ENCODE assay signal across 7 cellular contexts in the genomic region with DNA sequence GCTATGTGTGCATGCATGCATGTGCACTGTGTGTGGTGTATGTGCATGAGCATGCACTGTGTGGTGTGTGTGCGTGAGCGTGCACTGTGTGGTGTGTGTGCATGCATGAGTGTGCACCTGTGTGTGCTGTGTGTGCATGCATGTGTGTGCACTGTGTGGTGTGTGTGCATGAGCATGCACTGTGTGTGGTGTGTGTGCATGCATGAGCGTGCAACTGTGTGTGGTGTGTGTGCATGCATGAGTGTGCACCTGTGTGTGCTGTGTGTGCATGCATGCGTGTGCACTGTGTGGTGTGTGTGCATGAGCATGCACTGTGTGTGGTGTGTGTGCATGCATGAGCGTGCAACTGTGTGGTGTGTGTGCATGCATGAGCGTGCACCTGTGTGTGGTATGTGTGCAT. TPM values are rescaled to one million over a fixed set of nuclear protein-coding genes. Genes with fewer than 3 reads are reported as not detected.
A peak's percentile ranks its signal among the peaks of the same experiment; 100 is the strongest.
DNase-seq lines count a peak whose midpoint lies in the region; ATAC-seq, FAIRE-seq and TF ChIP-seq lines count a peak whose summit lies in the region.
"Not testable (repeated sequence)": the region's sequence is repeated elsewhere in the genome, so short reads cannot be mapped to it uniquely, and the experiment has no call there.

No MANE protein-coding gene starts in this region.

- not testable (repeated sequence) for H3K27ac Mint-ChIP-seq in stimulated activated effector memory CD8-positive, alpha-beta T cell treated with anti-CD3 and anti-CD28 coated beads, Interleukin-12 subunit alpha, Interleukin-12 subunit beta, amount 100 ng/mL, for 72 hours

- H4K8ac ChIP-seq in H1 (ENCODE audit: extremely low read depth, insufficient read depth, low read length); mesenchymal stem cell (ENCODE audit: low read length): not testable (repeated sequence)
- peak overlapping the region; percentile 3 for H4K8ac ChIP-seq in neuronal stem cell (ENCODE audit: low read depth, low read length)

- not testable (repeated sequence) for H2BK15ac ChIP-seq in H1 (ENCODE audit: low read length); mesenchymal stem cell (ENCODE audit: low read depth, poor library complexity, severe bottlenecking); neuronal stem cell (ENCODE audit: low read length)

- not testable (repeated sequence) for H3K4ac ChIP-seq in H1 (replicated peaks; ENCODE audit: insufficient read length, low read depth, low read length); mesenchymal stem cell (ENCODE audit: low read depth in 1 of 2, low read length in 2 of 2); neuronal stem cell (ENCODE audit: low read length)

- H3K23ac ChIP-seq in H1 (ENCODE audit: insufficient read length); mesenchymal stem cell (ENCODE audit: low read length in 2 of 2): not testable (repeated sequence)
- H3K23ac ChIP-seq in neuronal stem cell (ENCODE audit: low read depth, low read length, poor library complexity) = peak overlapping the region; percentile 92

- not testable (repeated sequence) for H3K36me3 ChIP-seq in HEK293 (ENCODE audit: control insufficient read depth in 2 of 2, insufficient read depth in 1 of 2, low read length in 2 of 2); GM12878 (ENCODE audit: control insufficient read depth in 2 of 2, insufficient read depth in 2 of 2, low read length in 1 of 2); H1 (ENCODE audit: control insufficient read depth in 2 of 4, insufficient read depth in 4 of 4, low read length in 3 of 4); mesenchymal stem cell (ENCODE audit: control insufficient read depth in 1 of 2, insufficient read depth in 2 of 2, low read depth in 1 of 2, low read length in 2 of 2); neuronal stem cell (replicated peaks in 1 of 2; ENCODE audit: control insufficient read depth in 2 of 2, insufficient read depth in 2 of 2, low read length in 2 of 2)

- not testable (repeated sequence) for H3K27ac ChIP-seq in HEK293 (ENCODE audit: extremely low read depth, low read depth, low read length); GM12878 (ENCODE audit: control insufficient read depth, insufficient read depth); H1 (ENCODE audit: low read depth, low read length); mesenchymal stem cell (ENCODE audit: low read length, poor library complexity, severe bottlenecking); neuronal stem cell (replicated peaks; ENCODE audit: low read length)

- not testable (repeated sequence) for H3K4me1 Mint-ChIP-seq in stimulated activated effector memory CD8-positive, alpha-beta T cell treated with anti-CD3 and anti-CD28 coated beads, Interleukin-12 subunit alpha, Interleukin-12 subunit beta, amount 100 ng/mL, for 72 hours

- H4K5ac ChIP-seq in H1 (ENCODE audit: insufficient read length, low read depth, low read length) = not testable (repeated sequence)

- H2AFZ ChIP-seq in GM12878 (ENCODE audit: control insufficient read depth, low read depth, low read length); H1 (ENCODE audit: low read length); mesenchymal stem cell (ENCODE audit: low read depth, low read length); neuronal stem cell (ENCODE audit: low read length): not testable (repeated sequence)

- TF ChIP-seq POLR2A in GM12891 (IDR thresholded peaks at IDR 0.05; ENCODE audit: low read depth, low read length); GM12878 (IDR thresholded peaks at IDR 0.05; ENCODE audit: low read depth, low read length); H1 (IDR thresholded peaks at IDR 0.05; ENCODE audit: control extremely low read depth in 1 of 2, low read depth in 2 of 2, low read length in 2 of 2): not testable (repeated sequence)

- CTCF ChIA-PET in HEK293 (lab: Yijun Ruan, JAX); GM12878 (lab: Yijun Ruan, JAX): not testable (repeated sequence)
- CTCF ChIA-PET in H1 (lab: Charles Lee; ENCODE audit: partially characterized antibody) = interaction anchor here (1.7 kb wide), 1 partner anchor 89 kb away, joined by 7 read pairs; no protein-coding TSS in a partner anchor

- in situ Hi-C loops in GM12878 (cut with MboI) = not testable (repeated sequence)

- SMC1A ChIA-PET in GM12878 (lab: Charles Lee; ENCODE audit: uncharacterized antibody, unreplicated experiment) = not testable (repeated sequence)

- not testable (repeated sequence) for H2BK12ac ChIP-seq in H1 (ENCODE audit: low read depth, low read length); mesenchymal stem cell (ENCODE audit: low read length in 2 of 2); neuronal stem cell (ENCODE audit: low read length)

- H3K18ac ChIP-seq in H1 (ENCODE audit: extremely low read depth, low read length); mesenchymal stem cell (ENCODE audit: low read depth in 1 of 2, low read length in 2 of 2); neuronal stem cell (ENCODE audit: low read length): not testable (repeated sequence)

- H3K4me3 Mint-ChIP-seq in stimulated activated effector memory CD8-positive, alpha-beta T cell treated with anti-CD3 and anti-CD28 coated beads, Interleukin-12 subunit alpha, Interleukin-12 subunit beta, amount 100 ng/mL, for 72 hours = not testable (repeated sequence)

- not testable (repeated sequence) for TF ChIP-seq CTCF in HEK293 (tag by site-specific recombination; IDR thresholded peaks at IDR 0.05); GM12878 (IDR thresholded peaks at IDR 0.05 in 2 of 3, conservative IDR thresholded peaks at IDR 0.05 in 1 of 3; ENCODE audit: control insufficient read depth in 2 of 3, extremely low read depth in 1 of 3, insufficient read depth in 1 of 3, low read depth in 3 of 3, low read length in 3 of 3); H1 (IDR thresholded peaks at IDR 0.05; ENCODE audit: control extremely low read depth in 1 of 3, insufficient read depth in 1 of 3, low read depth in 1 of 3, low read length in 3 of 3)

- not testable (repeated sequence) for H3K36me3 Mint-ChIP-seq in stimulated activated effector memory CD8-positive, alpha-beta T cell treated with anti-CD3 and anti-CD28 coated beads, Interleukin-12 subunit alpha, Interleukin-12 subunit beta, amount 100 ng/mL, for 72 hours

- RAD21 ChIA-PET in GM12878 (lab: Charles Lee; ENCODE audit: unreplicated experiment) = not testable (repeated sequence)

- H3K4me3 ChIP-seq in HEK293 (ENCODE audit: low read depth, low read length); GM12878; H1 (ENCODE audit: extremely low read depth in 1 of 4, insufficient read depth in 2 of 4, low read depth in 3 of 4, low read length in 4 of 4): not testable (repeated sequence)
- H3K4me3 ChIP-seq in mesenchymal stem cell (ENCODE audit: insufficient read depth in 1 of 2, low read depth in 1 of 2, low read length in 2 of 2) (peak overlapping the region in 1 of 2 experiments; percentile 52), neuronal stem cell (ENCODE audit: low read length in 2 of 2) (peak overlapping the region in 1 of 2 donors; percentile 7)

- TF ChIP-seq EP300 in GM12878 (IDR thresholded peaks at IDR 0.05; ENCODE audit: borderline replicate concordance in 1 of 2, control insufficient read depth in 1 of 2, low read depth in 2 of 2, low read length in 2 of 2); H1 (IDR thresholded peaks at IDR 0.05; ENCODE audit: borderline replicate concordance in 1 of 2, low read depth in 2 of 2, low read length in 2 of 2): not testable (repeated sequence)

- not testable (repeated sequence) for H3K4me2 ChIP-seq in GM12878 (ENCODE audit: control insufficient read depth, insufficient read depth); H1 (ENCODE audit: insufficient read depth in 1 of 2, low read depth in 2 of 2, low read length in 2 of 2); mesenchymal stem cell (ENCODE audit: low read length, poor library complexity, severe bottlenecking); neuronal stem cell (ENCODE audit: insufficient read depth, low read length, poor library complexity, severe bottlenecking)

- not testable (repeated sequence) for H4K91ac ChIP-seq in H1 (replicated peaks; ENCODE audit: insufficient read length, low read length); neuronal stem cell (ENCODE audit: low read depth, low read length, poor library complexity)
- peak overlapping the region; percentile 5 for H4K91ac ChIP-seq in mesenchymal stem cell (ENCODE audit: low read length)

- 56% methylated on average over 6 of the region's 6 CpGs for WGBS in GM12878 (ENCODE audit: insufficient coverage, insufficient replicate concordance, low lambda C conversion rate, missing lambda C conversion rate)
- WGBS in H1 (ENCODE audit: extremely low coverage in 1 of 2, insufficient coverage in 1 of 2, insufficient read length in 1 of 2, insufficient replicate concordance in 2 of 2, low coverage in 1 of 2, low lambda C conversion rate in 2 of 2, missing lambda C conversion rate in 1 of 2), 2 experiments = 83% methylated on average over 6 of the region's 6 CpGs; no CpG with 5 or more reads in 1 of the 2 experiments
- 84% methylated on average over 6 of the region's 6 CpGs for WGBS in mesenchymal stem cell
- WGBS in neuronal stem cell (ENCODE audit: extremely low coverage in 2 of 2, insufficient read length in 2 of 2, insufficient replicate concordance in 1 of 2), 2 donors = no CpG with 5 or more reads among the region's 6 CpGs

- intact Hi-C loops in GM12878 (cut with micrococcal nuclease; ENCODE audit: unreplicated experiment) = not testable (repeated sequence)

- not testable (repeated sequence) for H4K20me1 ChIP-seq in GM12878 (ENCODE audit: control insufficient read depth, insufficient read depth); H1 (replicated peaks in 1 of 2; ENCODE audit: control insufficient read depth in 1 of 2, insufficient read depth in 2 of 2, low read length in 2 of 2)

- not testable (repeated sequence) for H3K27me3 ChIP-seq in GM12878 (replicated peaks in 1 of 2; ENCODE audit: control insufficient read depth in 2 of 2, insufficient read depth in 2 of 2, low read length in 1 of 2); H1 (replicated peaks in 1 of 4; ENCODE audit: control insufficient read depth in 3 of 4, extremely low read depth in 1 of 4, insufficient read depth in 3 of 4, low read length in 3 of 4)
- H3K27me3 ChIP-seq in mesenchymal stem cell (ENCODE audit: control insufficient read depth in 1 of 2, insufficient read depth in 1 of 2, low read length in 2 of 2) = peaks cover 22 to 77% of the 10 kb centered on the region in 2 experiments
- peaks cover 0 to 11% (median 2%) of the 10 kb centered on the region in 3 experiments for H3K27me3 ChIP-seq in neuronal stem cell (ENCODE audit: control insufficient read depth in 3 of 3, insufficient read depth in 3 of 3, low read depth in 1 of 3, low read length in 3 of 3)

- H2BK5ac ChIP-seq in H1 (ENCODE audit: low read depth, low read length); mesenchymal stem cell (ENCODE audit: low read depth, low read length, poor library complexity, severe bottlenecking); neuronal stem cell (ENCODE audit: low read length): not testable (repeated sequence)

- ATAC-seq in GM12878 = not testable (repeated sequence)
- peak; percentile 22 for ATAC-seq in stimulated activated effector memory CD8-positive, alpha-beta T cell treated with anti-CD3 and anti-CD28 coated beads, Interleukin-12 subunit alpha, Interleukin-12 subunit beta, amount 100 ng/mL, for 72 hours

- DNase-seq in GM12891 (ENCODE audit: insufficient read length, low spot score); GM12878 (ENCODE audit: low read depth, low spot score); H1 (ENCODE audit: low read depth in 1 of 2, low spot score in 2 of 2); mesenchymal stem cell; neuronal stem cell (ENCODE audit: low spot score); stimulated activated effector memory CD8-positive, alpha-beta T cell treated with anti-CD3 and anti-CD28 coated beads, Interleukin-12 subunit alpha, Interleukin-12 subunit beta, amount 100 ng/mL, for 72 hours (ENCODE audit: low spot score in 2 of 2): not testable (repeated sequence)

- not testable (repeated sequence) for H3K9me3 ChIP-seq in HEK293 (ENCODE audit: control insufficient read depth, insufficient read depth, low read depth, low read length); GM12878 (replicated peaks; ENCODE audit: control insufficient read depth, insufficient read depth, low read length); H1 (ENCODE audit: insufficient read depth in 2 of 2, low read depth in 1 of 2, low read length in 1 of 2); neuronal stem cell (replicated peaks in 1 of 2; ENCODE audit: control insufficient read depth in 2 of 2, insufficient read depth in 1 of 2, low read depth in 1 of 2, low read length in 2 of 2)
- peaks cover 11% of the 10 kb centered on the region for H3K9me3 ChIP-seq in mesenchymal stem cell (ENCODE audit: control insufficient read depth, low read length)

- H2BK20ac ChIP-seq in H1 (ENCODE audit: low read length) = not testable (repeated sequence)

- H3K14ac ChIP-seq in H1 (ENCODE audit: insufficient read length) = not testable (repeated sequence)
- H3K14ac ChIP-seq in mesenchymal stem cell (ENCODE audit: low read length in 2 of 2) (peak overlapping the region in 1 of 2 experiments; percentile 64), neuronal stem cell (ENCODE audit: low read length) (peak overlapping the region; percentile 77)

- peak; percentile 73 for FAIRE-seq in GM12891 (lab: Jason Lieb, UNC)
- not testable (repeated sequence) for FAIRE-seq in GM12878 (lab: Jason Lieb, UNC); H1 (lab: Jason Lieb, UNC)

- not testable (repeated sequence) for H3K4me1 ChIP-seq in HEK293 (ENCODE audit: control insufficient read depth, insufficient read depth, low read length); GM12878 (ENCODE audit: control insufficient read depth, insufficient read depth, low read length); H1 (replicated peaks in 1 of 4; ENCODE audit: control insufficient read depth in 3 of 4, insufficient read depth in 4 of 4, low read length in 3 of 4); mesenchymal stem cell (ENCODE audit: control insufficient read depth, insufficient read depth, low read depth, low read length); neuronal stem cell (ENCODE audit: control insufficient read depth in 2 of 2, insufficient read depth in 1 of 2, low read depth in 1 of 2, low read length in 2 of 2)

- not testable (repeated sequence) for H3K79me2 ChIP-seq in GM12878 (ENCODE audit: control insufficient read depth, insufficient read depth, low read length); H1 (ENCODE audit: control insufficient read depth in 1 of 2, insufficient read depth in 2 of 2, low read length in 2 of 2)

- BruUV-seq in GM12878 (replicated peaks; lab: Mats Ljungman, UMichigan) = not testable (repeated sequence)

- 0 out of 2 replicates have a peak overlapping the region, but pooled peaks have one; percentile 31 for H2AK5ac ChIP-seq in H1 (ENCODE audit: low read depth, low read length)
- H2AK5ac ChIP-seq in mesenchymal stem cell (ENCODE audit: low read length, severe bottlenecking); neuronal stem cell (ENCODE audit: low read depth, low read length): not testable (repeated sequence)

- H3K56ac ChIP-seq in H1 (replicated peaks; ENCODE audit: insufficient read length, low read depth, low read length) = not testable (repeated sequence)

- POLR2A ChIA-PET in HEK293 (lab: Yijun Ruan, JAX); GM12878 (lab: Charles Lee); H1 (lab: Charles Lee; ENCODE audit: partially characterized antibody): not testable (repeated sequence)

- H3K9me3 Mint-ChIP-seq in stimulated activated effector memory CD8-positive, alpha-beta T cell treated with anti-CD3 and anti-CD28 coated beads, Interleukin-12 subunit alpha, Interleukin-12 subunit beta, amount 100 ng/mL, for 72 hours = not testable (repeated sequence)

- H3K79me1 ChIP-seq in H1 (ENCODE audit: low read depth, low read length); mesenchymal stem cell (replicated peaks; ENCODE audit: low read length, poor library complexity, severe bottlenecking); neuronal stem cell (ENCODE audit: low read depth, low read length): not testable (repeated sequence)

- not testable (repeated sequence) for H3K9ac ChIP-seq in GM12878 (ENCODE audit: control insufficient read depth, insufficient read depth, low read length); H1 (replicated peaks in 1 of 4; ENCODE audit: extremely low read depth in 1 of 4, low read depth in 3 of 4, low read length in 3 of 4); mesenchymal stem cell (ENCODE audit: low read length)
- H3K9ac ChIP-seq in neuronal stem cell (ENCODE audit: low read depth, low read length, poor library complexity) = peak overlapping the region; percentile 53

- TF ChIP-seq RAD21 in GM12878 (IDR thresholded peaks at IDR 0.05; ENCODE audit: insufficient read depth, low read depth, low read length); H1 (IDR thresholded peaks at IDR 0.05 in 1 of 2, conservative IDR thresholded peaks at IDR 0.05 in 1 of 2; ENCODE audit: low read depth in 2 of 2, low read length in 2 of 2): not testable (repeated sequence)

- H3K23me2 ChIP-seq in H1 (ENCODE audit: low read depth, low read length) = not testable (repeated sequence)

- H2BK120ac ChIP-seq in H1 (replicated peaks; ENCODE audit: low read depth, low read length); mesenchymal stem cell (ENCODE audit: low read depth, low read length); neuronal stem cell (ENCODE audit: low read depth, low read length): not testable (repeated sequence)

RNA-seq across cellular contexts. Expression of gene DIP2C, which starts 10.7 kb away (rescaled TPM):
- polyA plus RNA-seq in GM12891 (2012; ENCODE audit: low read depth, missing spikeins) = 1.5 TPM
- 0.29 and 0.51 TPM in 2 replicates for total RNA-seq in GM12878 (2013; cell fraction: nucleolus; rRNA removed)
- total RNA-seq in GM12878 (2014; rRNA removed) (0.05 and 0.06 TPM in 2 replicates), GM12878 (2014; rRNA removed; fragmentation: Illumina TruSeq; extraction: Trizol) (0.04 and 0.05 TPM in 2 replicates), GM12878 (2021) (0.10 and 0.11 TPM in 2 replicates)
- polyA plus RNA-seq in GM12878 (2011; ENCODE audit: low read depth) = 0.04 TPM
- polyA plus RNA-seq in GM12878 (2011; rRNA removed) (0.03 and 0.05 TPM in 2 replicates), GM12878 (2014; fragmentation: Illumina TruSeq; extraction: Trizol) (0.09 and 0.10 TPM in 2 replicates), GM12878 (2014; fragmentation: Nextera tagmentation; extraction: Ambion mirVana) (under 1 TPM; 0.07 to 0.08 TPM), GM12878 (2014; rRNA removed) (0.04 and 0.10 TPM in 2 replicates), GM12878 (2016; fragmentation: Nextera tagmentation; extraction: Ambion mirVana) (under 1 TPM; 0.01 to 0.08 TPM), H1 (2011; rRNA removed) (3.8 and 6.1 TPM in 2 replicates)
- polyA plus RNA-seq in GM12878 (2011; cell fraction: cytosol; rRNA removed) = 0.01 and 0.03 TPM in 2 replicates
- polyA plus RNA-seq in GM12878 (2011; cell fraction: nucleus; rRNA removed) = 0.07 and 0.16 TPM in 2 replicates
- polyA plus RNA-seq in GM12878 (2012) = 0.07 and 0.13 TPM in 2 replicates
- 0.05 TPM in 1 of 2 replicates, not detected in the other for polyA minus RNA-seq in GM12878 (2011; rRNA and poly(A)+ RNA removed)
- not detected in 2 replicates for polyA minus RNA-seq in GM12878 (2011; cell fraction: cytosol; rRNA and poly(A)+ RNA removed)
- not detected in 2 replicates for polyA minus RNA-seq in GM12878 (2011; cell fraction: nucleus; rRNA and poly(A)+ RNA removed)
- total RNA-seq in H1 (2021; fragmentation: NEBNext Ultra II Directional; extraction: Animal tissue kit (Norgen Biotek cat#: 25700)) = 8.8 and 9.3 TPM in 2 replicates
- 3.8 TPM for polyA plus RNA-seq in H1 (2011; cell fraction: cytosol; rRNA removed)
- polyA plus RNA-seq in H1 (2011; cell fraction: nucleus; rRNA removed) = 13.3 TPM
- polyA plus RNA-seq in H1 (2012, experiment 1 of 2) = 5.4 to 6.5 TPM (median 6.2 TPM) in 4 replicates
- 1.4 TPM for polyA plus RNA-seq in H1 (2012, experiment 2 of 2)
- 3.3 TPM for polyA plus RNA-seq in H1 (2013, experiment 1 of 2)
- polyA plus RNA-seq in H1 (2013, experiment 2 of 2) = 3.0 TPM
- 8.7 and 9.7 TPM in 2 replicates for polyA minus RNA-seq in H1 (2011; rRNA and poly(A)+ RNA removed)
- 6.4 TPM for polyA minus RNA-seq in H1 (2011; cell fraction: cytosol; rRNA and poly(A)+ RNA removed)
- 11.3 TPM for polyA minus RNA-seq in H1 (2011; cell fraction: nucleus; rRNA and poly(A)+ RNA removed)
- polyA plus RNA-seq in mesenchymal stem cell (2013, experiment 1 of 2) = 11.6 TPM
- 11.2 TPM for polyA plus RNA-seq in mesenchymal stem cell (2013, experiment 2 of 2)
- polyA plus RNA-seq in neuronal stem cell (2013, experiment 1 of 2) = 8.1 TPM
- polyA plus RNA-seq in neuronal stem cell (2013, experiment 2 of 2) = 8.4 TPM
